In the genomic region with DNA sequence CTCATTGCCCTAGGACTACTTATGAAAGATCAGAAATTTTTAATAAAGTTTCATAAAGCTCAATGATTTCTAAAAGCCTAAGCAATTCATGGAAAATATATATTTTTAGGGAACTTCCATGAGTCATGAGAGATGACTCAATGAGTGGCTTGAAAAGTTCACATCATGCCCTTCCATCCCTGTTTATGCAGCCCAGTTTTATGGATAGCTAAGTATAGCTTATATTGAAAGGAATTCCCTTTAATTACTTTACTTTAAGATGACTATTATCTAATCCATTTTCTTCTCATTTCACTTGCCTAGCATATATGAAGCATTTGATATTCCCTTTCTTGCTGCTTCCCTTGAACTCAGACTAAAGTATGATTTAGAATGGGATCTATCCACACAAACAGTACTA, we compare ENCODE assay signal across 15 cellular contexts.
DNase-seq lines count a peak whose midpoint lies in the region; ATAC-seq lines count a peak whose summit lies in the region.
"Had no signal": no experiment of that assay in that cellular context is flagged by ENCODE, and none has a peak within 500 bp of the region (broad histone marks: within the 10 kb centered on the region; RNA-seq: fewer than 3 reads in every experiment).

No MANE protein-coding gene starts in this region.

- DNase-seq in HCEC 1CT (peak; percentile 2), RKO (ENCODE audit: low spot score) (peak; percentile 27), fibroblast of peridontal ligament (ENCODE audit: extremely low read depth) (peak; percentile 14), stromal cell of bone marrow (ENCODE audit: low read depth) (peak; percentile 33), left cardiac atrium (no peak), NCI-H187 (lab: John Stamatoyannopoulos, UW) (no peak), NCI-H1105 treated with DMSO at 0.1 percent for 48 hours (lab: John Stamatoyannopoulos, UW) (no peak)
- DNase-seq: H7, NCI-H1105, NCI-H1930, NCI-H2171 treated with DMSO at 0.1 percent for 48 hours, NCI-H82, Peyer's patch, SHP77 had no signal

- intact Hi-C loops in left cardiac atrium (cut with DNase I), result no loop called here

- ATAC-seq in left cardiac atrium, result no peak
- ATAC-seq: SK-N-SH treated with all-trans-retinoic acid at 6 μM for 48 hours had no signal

Comparison
In these comparisons a context has a peak if more than half of its experiments do, and no peak if none do; other contexts are left out.
1. DNase-seq: peak in HCEC 1CT (single experiment), RKO (single experiment), fibroblast of peridontal ligament (single experiment) and stromal cell of bone marrow (single experiment); none in left cardiac atrium (single experiment), NCI-H187 (0 of 2) and NCI-H1105 treated with DMSO at 0.1 percent for 48 hours (single experiment).